In genomic region chr1:61117283-61117682, GRCh38 we compare ENCODE assay signal across 19 cellular contexts. TPM values are rescaled to one million over a fixed set of nuclear protein-coding genes. Genes with fewer than 3 reads are reported as not detected.
DNase-seq lines count a peak whose midpoint lies in the region; ATAC-seq, FAIRE-seq and TF ChIP-seq lines count a peak whose summit lies in the region.
"Had no signal": no experiment of that assay in that cellular context is flagged by ENCODE, and none has a peak within 500 bp of the region (broad histone marks: within the 10 kb centered on the region; RNA-seq: fewer than 3 reads in every experiment).

No MANE protein-coding gene starts in this region.

- 94% methylated on average over 2 of the region's 2 CpGs for WGBS in A549 (ENCODE audit: missing lambda C conversion rate)
- 95 to 97% (median 97%) methylated on average over 2 of the region's 2 CpGs for WGBS in ovary, 3 donors
- 96 to 98% methylated on average over 2 of the region's 2 CpGs for WGBS in thyroid gland, 2 donors

- H3K27me3 ChIP-seq in dorsolateral prefrontal cortex (no peaks in the 10 kb centered on the region), muscle layer of duodenum (ENCODE audit: low read depth, low read length) (no peaks in the 10 kb centered on the region), ovary (no peaks in the 10 kb centered on the region), thyroid gland (no peaks in the 10 kb centered on the region)
- H3K27me3 ChIP-seq: SJCRH30 had no signal

- H3K36me3 ChIP-seq in SK-N-MC (ENCODE audit: insufficient read depth, low read length) (no peaks in the 10 kb centered on the region), muscle layer of duodenum (ENCODE audit: control insufficient read depth in 1 of 2, insufficient read depth in 2 of 2, low read length in 2 of 2) (no peaks in the 10 kb centered on the region), ovary (no peaks in the 10 kb centered on the region), thyroid gland (no peaks in the 10 kb centered on the region)
- H3K36me3 ChIP-seq: SJCRH30 had no signal

- no peak overlapping the region for H3K4me3 ChIP-seq in A549
- H3K4me3 ChIP-seq in SK-N-MC, result no peak overlapping the region
- no peak overlapping the region for H3K4me3 ChIP-seq in dorsolateral prefrontal cortex
- H3K4me3 ChIP-seq in muscle layer of duodenum (ENCODE audit: low read depth in 1 of 2, low read length in 2 of 2), result no peak overlapping the region
- H3K4me3 ChIP-seq in ovary, result no peak overlapping the region
- H3K4me3 ChIP-seq in thyroid gland (replicated peaks in 1 of 3), result no peak overlapping the region
- H3K4me3 ChIP-seq: SJCRH30 had no signal

- H3K27ac ChIP-seq in A549 (no peak overlapping the region; a peak in 1 of 6 replicates), SK-N-MC (peak overlapping the region; percentile 22), dorsolateral prefrontal cortex (peak overlapping the region in 37 of 59 donors; percentile 0 to 72 (median 41)), muscle layer of duodenum (ENCODE audit: low read length) (peak overlapping the region; percentile 25), ovary (no peak overlapping the region), thyroid gland (peak overlapping the region in 1 of 3 donors; percentile 43)
- H3K27ac ChIP-seq: RWPE1, SJCRH30 had no signal

- H3K9me3 ChIP-seq in A549 (no peaks in the 10 kb centered on the region), SK-N-MC (ENCODE audit: low read depth, low read length) (no peaks in the 10 kb centered on the region), muscle layer of duodenum (ENCODE audit: control insufficient read depth in 1 of 2, low read length in 2 of 2) (no peaks in the 10 kb centered on the region), ovary (no peaks in the 10 kb centered on the region), thyroid gland (no peaks in the 10 kb centered on the region)
- H3K9me3 ChIP-seq: SJCRH30 had no signal

- H3K4me2 ChIP-seq in A549, result peak overlapping the region; percentile 65; the same call in 2 of the 3 replicates

- H3K9ac ChIP-seq in SK-N-MC (ENCODE audit: insufficient read length), result no peak overlapping the region

- intact Hi-C loops in dorsolateral prefrontal cortex (cut with DNase I), result no loop called here
- intact Hi-C loops in ovary (cut with DNase I), result no loop called here
- intact Hi-C loops in thyroid gland (cut with DNase I), result no loop called here

- FAIRE-seq in A549 (lab: Jason Lieb, UNC), result no peak

- TF ChIP-seq CTCF in A549 (IDR thresholded peaks at IDR 0.05), result no peak
- TF ChIP-seq CTCF in dorsolateral prefrontal cortex (IDR thresholded peaks at IDR 0.05 in 54 of 56, conservative IDR thresholded peaks at IDR 0.05 in 2 of 56; ENCODE audit: low read depth in 1 of 56, partially characterized antibody in 56 of 56), result no peak
- no peak for TF ChIP-seq CTCF in ovary (IDR thresholded peaks at IDR 0.05)
- TF ChIP-seq CTCF in thyroid gland (IDR thresholded peaks at IDR 0.05), result no peak

- POLR2A ChIA-PET in A549 (lab: Yijun Ruan, JAX), result no interaction called here

- CTCF ChIA-PET in A549 (lab: Yijun Ruan, JAX), result no interaction called here

- DNase-seq in A549 (ENCODE audit: low read depth in 1 of 2, low spot score in 1 of 2) (no peak), SK-N-MC (ENCODE audit: low read depth, low spot score) (no peak), dorsolateral prefrontal cortex (no peak), KG1 (lab: John Stamatoyannopoulos, UW) (no peak), ovary (no peak), thyroid gland (no peak)
- DNase-seq: C1 segment of cervical spinal cord, DMS79, H7, HFFc6, MV-4-11, NCI-H187, NCI-H2107, NCI-H82, PC-3, SJCRH30 had no signal

- TF ChIP-seq EP300 in A549 (IDR thresholded peaks at IDR 0.05) (no peak), ovary (IDR thresholded peaks at IDR 0.05) (no peak)

- TF ChIP-seq RAD21 in A549 (conservative IDR thresholded peaks at IDR 0.05 in 1 of 2, IDR thresholded peaks at IDR 0.05 in 1 of 2), result no peak

- TF ChIP-seq POLR2A in A549 (IDR thresholded peaks at IDR 0.05; ENCODE audit: low read length) (no peak), ovary (IDR thresholded peaks at IDR 0.05) (no peak), thyroid gland (IDR thresholded peaks at IDR 0.05) (no peak)

- ATAC-seq in A549 (no peak), GM18511 (IDR thresholded peaks at IDR 0.05; ENCODE audit: unreplicated experiment) (no peak)

- H3K4me1 ChIP-seq in A549, result peaks cover 73% of the 10 kb centered on the region
- peaks cover 18 to 27% of the 10 kb centered on the region in 2 donors for H3K4me1 ChIP-seq in muscle layer of duodenum (ENCODE audit: control insufficient read depth in 1 of 2, insufficient read depth in 2 of 2, low read length in 2 of 2)
- peaks cover 3% of the 10 kb centered on the region for H3K4me1 ChIP-seq in ovary (ENCODE audit: insufficient read depth)
- H3K4me1 ChIP-seq in thyroid gland, result peaks cover 35 to 67% of the 10 kb centered on the region in 2 donors
- H3K4me1 ChIP-seq: SJCRH30 had no signal

TF ChIP-seq in A549, 52 proteins besides CTCF, POLR2A, EP300 and RAD21:
- TF ChIP-seq HDAC2 (IDR thresholded peaks at IDR 0.05), result no peak
- no peak for TF ChIP-seq KDM5A (IDR thresholded peaks at IDR 0.05)
- TF ChIP-seq FOSB (CRISPR knock-in tag; IDR thresholded peaks at IDR 0.05), result no peak

RNA-seq across cellular contexts. Expression of gene NFIA, which starts 34.9 kb away (rescaled TPM):
- polyA plus RNA-seq in A549 (2011; rRNA removed), result 21.3 and 25.8 TPM in 2 replicates
- 7.6 and 9.7 TPM in 2 replicates for polyA plus RNA-seq in A549 (2012; cell fraction: cytosol; rRNA removed)
- 6.6 and 9.0 TPM in 2 replicates for polyA plus RNA-seq in A549 (2012; cell fraction: nucleus; rRNA removed)
- polyA plus RNA-seq in A549 (2017; fragmentation: RNase III; extraction: RNeasy Plus Mini Kit Qiagen cat#74134 plus additional on column Dnase treatment), result 6.5 to 6.7 TPM (median 6.7 TPM) in 3 replicates
- polyA minus RNA-seq in A549 (2011; rRNA and poly(A)+ RNA removed), result 91.4 and 115 TPM in 2 replicates
- 100 to 1,000 TPM in 40 of 120 experiments, 10 to 100 TPM in 80; 63.0 to 203 (median 91.8) TPM for total RNA-seq in dorsolateral prefrontal cortex
- total RNA-seq in ovary, result 100 to 1,000 TPM in 2 of 7 donors, 10 to 100 TPM in 5; 34.0 to 115 (median 90.8) TPM
- 10 to 100 TPM; 11.8 to 23.5 TPM for polyA plus RNA-seq in ovary
- 100 to 1,000 TPM; 105 to 149 (median 118) TPM for total RNA-seq in thyroid gland

Comparison
In these comparisons a context has a peak if more than half of its experiments do, and no peak if none do; other contexts are left out.
1. H3K27ac ChIP-seq: peak in SK-N-MC (single experiment), dorsolateral prefrontal cortex (37 of 59) and muscle layer of duodenum (single experiment); none in A549 (0 of 2) and ovary (0 of 2).